ENCODE assay signal across 8 cellular contexts in the genomic region with DNA sequence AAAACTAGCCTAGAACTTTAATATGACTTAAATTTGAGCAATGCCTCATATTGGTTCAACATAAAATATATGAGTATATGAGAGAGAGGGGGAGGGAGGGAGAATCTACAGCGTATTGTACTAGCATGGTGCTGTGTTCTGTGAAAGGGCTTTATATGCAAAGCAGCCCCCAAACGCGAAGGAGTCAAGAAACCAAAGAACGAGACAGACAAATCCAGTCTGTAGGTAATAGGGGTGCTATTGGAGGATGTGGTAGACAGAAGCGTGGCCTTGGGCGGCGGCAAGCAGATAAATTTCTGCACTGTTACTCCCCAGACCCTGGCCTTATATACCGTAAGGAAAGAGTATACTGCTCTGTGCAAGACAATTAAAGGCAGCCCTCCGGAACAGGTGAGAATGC. TPM values are rescaled to one million over a fixed set of nuclear protein-coding genes. Genes with fewer than 3 reads are reported as not detected.
DNase-seq lines count a peak whose midpoint lies in the region; ATAC-seq and TF ChIP-seq lines count a peak whose summit lies in the region.

No MANE protein-coding gene starts in this region.

- no peak for DNase-seq in WTC11 (ENCODE audit: low spot score)
- no peak for DNase-seq in suprapubic skin (ENCODE audit: low spot score in 2 of 2)
- no peak for DNase-seq in NCI-H524 treated with DMSO at 0.1 percent for 48 hours (lab: John Stamatoyannopoulos, UW)
- no peak for DNase-seq in DMS79 (lab: John Stamatoyannopoulos, UW)

- POLR2A ChIA-PET in WTC11 (lab: Charles Lee): interaction anchor here (1.5 to 2.0 kb wide), 2 partner anchors 14 to 173 kb away, joined by 4 to 9 read pairs; a partner anchor contains a TSS

- H3K9me3 ChIP-seq in iPS-18c (ENCODE audit: control insufficient read depth, insufficient read depth, low read length) (no peaks in the 10 kb centered on the region), suprapubic skin (no peaks in the 10 kb centered on the region)

- H3K27ac Mint-ChIP-seq in WTC11: no peak overlapping the region

- peak; percentile 28 for ATAC-seq in GM18868 (IDR thresholded peaks at IDR 0.05; ENCODE audit: unreplicated experiment)
- peak; percentile 22 for ATAC-seq in HG02870 (IDR thresholded peaks at IDR 0.05; ENCODE audit: unreplicated experiment)
- no peak for ATAC-seq in WTC11
- no peak for ATAC-seq in GM19397 (IDR thresholded peaks at IDR 0.05; ENCODE audit: unreplicated experiment)

- H3K4me3 ChIP-seq in iPS-18c (ENCODE audit: insufficient read depth, low read depth, low read length) (peak overlapping the region; percentile 95; the same call in 1 of the 2 replicates), suprapubic skin (peak overlapping the region; percentile 99)

- peak overlapping the region; percentile 81 for H3K4me3 Mint-ChIP-seq in WTC11

- CTCF ChIA-PET in WTC11 (lab: Charles Lee): interaction anchor here (1.0 to 2.4 kb wide), 5 partner anchors 14 to 67 kb away, joined by 3 to 19 read pairs (median 3); a partner anchor contains a TSS

- 57% methylated on average over 9 of the region's 9 CpGs for WGBS in suprapubic skin

- TF ChIP-seq CTCF in WTC11 (IDR thresholded peaks at IDR 0.05): no peak
- no peak for TF ChIP-seq CTCF in suprapubic skin (IDR thresholded peaks at IDR 0.05)

- H3K36me3 Mint-ChIP-seq in WTC11: peaks cover 4% of the 10 kb centered on the region; the same call in 1 of the 2 replicates

- H3K9me3 Mint-ChIP-seq in WTC11: peaks cover 11% of the 10 kb centered on the region

- TF ChIP-seq POLR2A in suprapubic skin (IDR thresholded peaks at IDR 0.05): no peak

- TF ChIP-seq EP300 in suprapubic skin (IDR thresholded peaks at IDR 0.05): no peak

- peaks cover 42% of the 10 kb centered on the region for H3K4me1 ChIP-seq in suprapubic skin

- H3K36me3 ChIP-seq in suprapubic skin: no peaks in the 10 kb centered on the region

- H3K27me3 Mint-ChIP-seq in WTC11 (ENCODE audit: low read depth): peaks cover 9% of the 10 kb centered on the region; the same call in 1 of the 2 replicates

- H3K27me3 ChIP-seq in suprapubic skin: no peaks in the 10 kb centered on the region

- peaks cover 22% of the 10 kb centered on the region for H3K4me1 Mint-ChIP-seq in WTC11

- peak overlapping the region; percentile 99 for H3K27ac ChIP-seq in suprapubic skin

TF ChIP-seq in WTC11, 78 proteins besides CTCF, POLR2A, EP300 and RAD21:
- no peak for TF ChIP-seq IRF2 (CRISPR knock-in tag; IDR thresholded peaks at IDR 0.05; ENCODE audit: borderline replicate concordance, low read depth)
- TF ChIP-seq, protein P1, sequence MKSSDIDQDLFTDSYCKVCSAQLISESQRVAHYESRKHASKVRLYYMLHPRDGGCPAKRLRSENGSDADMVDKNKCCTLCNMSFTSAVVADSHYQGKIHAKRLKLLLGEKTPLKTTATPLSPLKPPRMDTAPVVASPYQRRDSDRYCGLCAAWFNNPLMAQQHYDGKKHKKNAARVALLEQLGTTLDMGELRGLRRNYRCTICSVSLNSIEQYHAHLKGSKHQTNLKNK (CRISPR knock-in tag; IDR thresholded peaks at IDR 0.05): no peak

RNA-seq across cellular contexts. Expression of a gene that starts 0.8 kb away (rescaled TPM):
- 169 to 186 TPM (median 176 TPM) in 3 replicates for total RNA-seq in WTC11 (2021)
- 100 to 1,000 TPM; 101 to 107 (median 102) TPM for total RNA-seq in suprapubic skin

Comparison
In these comparisons a context has a peak if more than half of its experiments do, and no peak if none do; other contexts are left out.
1. ATAC-seq: peak in GM18868 (single experiment) and HG02870 (single experiment); none in WTC11 (single experiment) and GM19397 (single experiment).